In genomic region chr1:32250893-32251716, GRCh38 we compare ENCODE assay signal across 1 cellular context.
TF ChIP-seq lines count a peak whose summit lies in the region.

LCK (plus strand) TSS chr1:32251265; CDS start chr1:32274330, 23,065 bp downstream.

TF ChIP-seq in HepG2, 621 proteins besides CTCF, POLR2A, EP300 and RAD21 (continued from another document):
- TF ChIP-seq AKNA (CRISPR knock-in tag; IDR thresholded peaks at IDR 0.05; ENCODE audit: borderline replicate concordance) (no peak), ZNF10 (CRISPR knock-in tag; IDR thresholded peaks at IDR 0.05; ENCODE audit: borderline replicate concordance, low read depth) (no peak), ZHX1 (CRISPR knock-in tag; IDR thresholded peaks at IDR 0.05; ENCODE audit: low read depth) (no peak), MED1 (CRISPR knock-in tag; IDR thresholded peaks at IDR 0.05) (no peak), GABPB1 (CRISPR knock-in tag; IDR thresholded peaks at IDR 0.05) (peak; percentile 37; the same call in 1 of the 2 replicates), HNRNPH1 (optimal IDR thresholded peaks at IDR 0.05; ENCODE audit: low read depth, low read length) (peak; percentile 75), ZNF264 (CRISPR knock-in tag; IDR thresholded peaks at IDR 0.05) (no peak), ZNF687 (CRISPR knock-in tag; IDR thresholded peaks at IDR 0.05) (peak; percentile 90), ZNF546 (CRISPR knock-in tag; conservative IDR thresholded peaks at IDR 0.05) (no peak), POLR2G (IDR thresholded peaks at IDR 0.05; ENCODE audit: low read depth, low read length) (peak; percentile 50; the same call in 1 of the 2 replicates), SNAPC5 (CRISPR knock-in tag; IDR thresholded peaks at IDR 0.05; ENCODE audit: borderline replicate concordance) (peak; percentile 89), TFAP4 (IDR thresholded peaks at IDR 0.05; ENCODE audit: borderline replicate concordance, low read depth) (peak; percentile 13; the same call in 1 of the 2 replicates), SNAPC2 (CRISPR knock-in tag; IDR thresholded peaks at IDR 0.05) (peak; percentile 88), ZBTB38 (CRISPR knock-in tag; IDR thresholded peaks at IDR 0.05) (peak; percentile 90; the same call in 1 of the 2 replicates), EEA1 (CRISPR knock-in tag; IDR thresholded peaks at IDR 0.05; ENCODE audit: borderline replicate concordance) (peak; percentile 63; the same call in 1 of the 2 replicates), ZSCAN29 (CRISPR knock-in tag; conservative IDR thresholded peaks at IDR 0.05) (no peak), SRY (CRISPR knock-in tag; IDR thresholded peaks at IDR 0.05) (0 out of 2 replicates have a peak, but pooled peaks have one; percentile 48), RBFOX2 (IDR thresholded peaks at IDR 0.05; ENCODE audit: low read depth, low read length) (peak; percentile 49; the same call in 1 of the 2 replicates), TFDP1 (CRISPR knock-in tag; IDR thresholded peaks at IDR 0.05; ENCODE audit: borderline replicate concordance) (peak; percentile 25; the same call in 1 of the 2 replicates), ZNF326 (CRISPR knock-in tag; IDR thresholded peaks at IDR 0.05; ENCODE audit: borderline replicate concordance) (no peak), NPAS2 (CRISPR knock-in tag; IDR thresholded peaks at IDR 0.05; ENCODE audit: borderline replicate concordance) (no peak), ZNF451 (CRISPR knock-in tag; IDR thresholded peaks at IDR 0.05) (0 out of 2 replicates have a peak, but pooled peaks have one; percentile 5), MAX (IDR thresholded peaks at IDR 0.05) (peak; percentile 75), MLLT10 (CRISPR knock-in tag; IDR thresholded peaks at IDR 0.05) (no peak), ZBTB2 (CRISPR knock-in tag; IDR thresholded peaks at IDR 0.05; ENCODE audit: low read depth) (0 out of 2 replicates have a peak, but pooled peaks have one; percentile 18), MEF2D (CRISPR knock-in tag; IDR thresholded peaks at IDR 0.05) (no peak), ZNF256 (CRISPR knock-in tag; conservative IDR thresholded peaks at IDR 0.05) (no peak), ZNF350 (CRISPR knock-in tag; IDR thresholded peaks at IDR 0.05; ENCODE audit: borderline replicate concordance, low read depth) (no peak), ZNF513 (CRISPR knock-in tag; conservative IDR thresholded peaks at IDR 0.05) (no peak), NRL (CRISPR knock-in tag; IDR thresholded peaks at IDR 0.05; ENCODE audit: borderline replicate concordance) (0 out of 2 replicates have a peak, but pooled peaks have one; percentile 53)
